10 cellular contexts compared by ENCODE assay signal in genomic region chr11:65352783-65353182, GRCh38. TPM values are rescaled to one million over a fixed set of nuclear protein-coding genes. Genes with fewer than 3 reads are reported as not detected.
DNase-seq lines count a peak whose midpoint lies in the region; ATAC-seq, FAIRE-seq and TF ChIP-seq lines count a peak whose summit lies in the region.
"Had no signal": no experiment of that assay in that cellular context is flagged by ENCODE, and none has a peak within 500 bp of the region (broad histone marks: within the 10 kb centered on the region; RNA-seq: fewer than 3 reads in every experiment).

No MANE protein-coding gene starts in this region.

- no peak overlapping the region for H3K27ac ChIP-seq in kidney (ENCODE audit: low read depth in 2 of 2, low read length in 2 of 2)

- peaks cover 6 to 18% (median 10%) of the 10 kb centered on the region in 3 donors for H3K27me3 Mint-ChIP-seq in CD14-positive monocyte (ENCODE audit: low read depth in 3 of 3)

- intact Hi-C loops in CD14-positive monocyte (cut with micrococcal nuclease) (no loop called here), kidney (cut with DNase I) (no loop called here)

- no peak for DNase-seq in CD14-positive monocyte (ENCODE audit: low spot score)
- DNase-seq in HCEC 1CT = peak; percentile 31
- no peak for DNase-seq in kidney
- no peak for DNase-seq in NK-92 (lab: John Stamatoyannopoulos, UW; ENCODE audit: unreplicated experiment)
- DNase-seq in SK-N-DZ (ENCODE audit: low spot score) = no peak
- DNase-seq: activated CD4-positive, alpha-beta T cell treated with anti-CD3 and anti-CD28 coated beads, Interleukin-2, amount 10 ng/mL, durations not matched to agents 7 days and 5 days; NCI-H1092 had no signal

- H3K9me3 ChIP-seq in kidney (ENCODE audit: control insufficient read depth in 1 of 2, low read length in 2 of 2) = no peaks in the 10 kb centered on the region

- H3K4me3 ChIP-seq in WI38 (ENCODE audit: low read depth, low read length) = no peak overlapping the region
- H3K4me3 ChIP-seq in kidney (ENCODE audit: low read length in 2 of 2) = no peak overlapping the region

- TF ChIP-seq CTCF in CD14-positive monocyte (IDR thresholded peaks at IDR 0.05) = peak; percentile 39
- TF ChIP-seq CTCF in WI38 (IDR thresholded peaks at IDR 0.05; ENCODE audit: low read depth, low read length) = 0 out of 2 replicates have a peak, but pooled peaks have one; percentile 7
- TF ChIP-seq CTCF in kidney (IDR thresholded peaks at IDR 0.05; ENCODE audit: borderline replicate concordance, extremely low read depth, insufficient read depth) = peak; percentile 19

- peaks cover 28 to 35% of the 10 kb centered on the region in 2 donors for H3K36me3 ChIP-seq in kidney (ENCODE audit: control insufficient read depth in 1 of 2, insufficient read depth in 2 of 2, low read length in 2 of 2)

- peaks cover 12 to 19% of the 10 kb centered on the region in 2 donors for H3K4me1 ChIP-seq in kidney (ENCODE audit: control insufficient read depth in 1 of 2, insufficient read depth in 1 of 2, low read depth in 1 of 2, low read length in 2 of 2)

- no peak overlapping the region for H3K4me3 Mint-ChIP-seq in CD14-positive monocyte

- H3K4me1 Mint-ChIP-seq in CD14-positive monocyte = peaks cover 20% of the 10 kb centered on the region

- no peak for ATAC-seq in HG03432 (IDR thresholded peaks at IDR 0.05; ENCODE audit: unreplicated experiment)
- ATAC-seq in HG02840 (IDR thresholded peaks at IDR 0.05; ENCODE audit: low FRiP score, unreplicated experiment) = no peak

- peaks cover 39 to 47% of the 10 kb centered on the region in 2 donors for H3K36me3 Mint-ChIP-seq in CD14-positive monocyte

- no peaks in the 10 kb centered on the region for H3K9me3 Mint-ChIP-seq in CD14-positive monocyte
- H3K9me3 Mint-ChIP-seq: activated CD4-positive, alpha-beta T cell treated with anti-CD3 and anti-CD28 coated beads, Interleukin-2, amount 10 ng/mL, durations not matched to agents 7 days and 5 days had no signal

- peak; percentile 39 for FAIRE-seq in kidney (lab: Jason Lieb, UNC)

- peak overlapping the region in 6 of 7 donors; percentile 50 to 85 (median 78) for H3K27ac Mint-ChIP-seq in CD14-positive monocyte
- H3K27ac Mint-ChIP-seq: activated CD4-positive, alpha-beta T cell treated with anti-CD3 and anti-CD28 coated beads, Interleukin-2, amount 10 ng/mL, durations not matched to agents 7 days and 5 days had no signal

- H3K9ac ChIP-seq in kidney (ENCODE audit: low read length in 2 of 2) = no peak overlapping the region

RNA-seq across cellular contexts. Expression of gene TIGD3, which starts 1.8 kb away (rescaled TPM):
- polyA plus RNA-seq in CD14-positive monocyte (1 to 10 TPM; 2.8 to 3.7 TPM), kidney (ENCODE audit: insufficient read depth, low read depth, low replicate concordance) (0.95 TPM)
- total RNA-seq in kidney = 0.19 TPM
- 6.0 and 6.7 TPM in 2 replicates for polyA plus RNA-seq in SK-N-DZ (2014; cell fraction: cytosol; rRNA removed)
- polyA plus RNA-seq in SK-N-DZ (2014; cell fraction: nucleus; rRNA removed) = 4.2 and 5.5 TPM in 2 replicates

RNA-seq across cellular contexts. Expression of gene DPF2, which starts 19.1 kb away (rescaled TPM):
- polyA plus RNA-seq in CD14-positive monocyte (10 to 100 TPM; 35.7 to 39.0 TPM), kidney (ENCODE audit: insufficient read depth, low read depth, low replicate concordance) (25.9 TPM)
- total RNA-seq in kidney = 58.5 TPM
- 41.3 and 44.7 TPM in 2 replicates for polyA plus RNA-seq in SK-N-DZ (2014; cell fraction: cytosol; rRNA removed)
- 38.9 and 45.8 TPM in 2 replicates for polyA plus RNA-seq in SK-N-DZ (2014; cell fraction: nucleus; rRNA removed)

RNA-seq across cellular contexts. Expression of gene SLC25A45, which starts 29.7 kb away (rescaled TPM):
- polyA plus RNA-seq in CD14-positive monocyte (1 to 10 TPM; 3.7 to 4.1 TPM), kidney (ENCODE audit: insufficient read depth, low read depth, low replicate concordance) (4.1 TPM)
- total RNA-seq in kidney = 14.7 TPM
- 2.4 and 3.9 TPM in 2 replicates for polyA plus RNA-seq in SK-N-DZ (2014; cell fraction: cytosol; rRNA removed)
- 2.0 and 7.1 TPM in 2 replicates for polyA plus RNA-seq in SK-N-DZ (2014; cell fraction: nucleus; rRNA removed)

RNA-seq across cellular contexts. Expression of gene FRMD8, which starts 33.7 kb away (rescaled TPM):
- polyA plus RNA-seq in CD14-positive monocyte = 10 to 100 TPM; 33.7 to 41.2 TPM
- total RNA-seq in kidney = 41.3 TPM
- polyA plus RNA-seq in kidney (ENCODE audit: insufficient read depth, low read depth, low replicate concordance) = 9.4 TPM
- polyA plus RNA-seq in SK-N-DZ (2014; cell fraction: cytosol; rRNA removed) = 25.3 and 31.8 TPM in 2 replicates
- 28.6 and 39.3 TPM in 2 replicates for polyA plus RNA-seq in SK-N-DZ (2014; cell fraction: nucleus; rRNA removed)

RNA-seq across cellular contexts. Expression of gene CDC42EP2, which starts 38.1 kb away (rescaled TPM):
- polyA plus RNA-seq in CD14-positive monocyte = 10 to 100 TPM in 1 of 2 donors, 1 to 10 TPM in 1; 5.4 to 10.1 TPM
- total RNA-seq in kidney = 13.7 TPM
- 19.4 TPM for polyA plus RNA-seq in kidney (ENCODE audit: insufficient read depth, low read depth, low replicate concordance)
- polyA plus RNA-seq in SK-N-DZ (2014; cell fraction: cytosol; rRNA removed) = 0.08 and 0.54 TPM in 2 replicates
- polyA plus RNA-seq in SK-N-DZ (2014; cell fraction: nucleus; rRNA removed) = 0.64 and 0.82 TPM in 2 replicates
